Comparison of ENCODE assay signal across 1 cellular context in the genomic region with DNA sequence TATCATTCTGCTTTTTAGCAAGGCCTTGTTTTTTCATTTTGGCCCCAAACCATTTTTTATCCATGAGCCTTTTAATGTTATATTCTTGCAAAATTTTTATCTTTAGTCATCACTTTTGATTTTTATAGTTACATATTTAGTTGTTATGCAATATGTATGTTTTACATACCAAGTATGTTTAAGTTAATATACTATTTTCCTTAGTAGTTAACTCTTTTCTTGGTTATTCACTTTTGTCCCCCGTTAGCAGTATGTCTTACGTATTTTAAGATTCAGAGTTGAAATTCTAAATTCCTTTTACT.
TF ChIP-seq lines count a peak whose summit lies in the region.

No MANE protein-coding gene starts in this region.

TF ChIP-seq in K562, 482 proteins besides CTCF, POLR2A, EP300 and RAD21 (continued from another document):
- TF ChIP-seq, protein P1, sequence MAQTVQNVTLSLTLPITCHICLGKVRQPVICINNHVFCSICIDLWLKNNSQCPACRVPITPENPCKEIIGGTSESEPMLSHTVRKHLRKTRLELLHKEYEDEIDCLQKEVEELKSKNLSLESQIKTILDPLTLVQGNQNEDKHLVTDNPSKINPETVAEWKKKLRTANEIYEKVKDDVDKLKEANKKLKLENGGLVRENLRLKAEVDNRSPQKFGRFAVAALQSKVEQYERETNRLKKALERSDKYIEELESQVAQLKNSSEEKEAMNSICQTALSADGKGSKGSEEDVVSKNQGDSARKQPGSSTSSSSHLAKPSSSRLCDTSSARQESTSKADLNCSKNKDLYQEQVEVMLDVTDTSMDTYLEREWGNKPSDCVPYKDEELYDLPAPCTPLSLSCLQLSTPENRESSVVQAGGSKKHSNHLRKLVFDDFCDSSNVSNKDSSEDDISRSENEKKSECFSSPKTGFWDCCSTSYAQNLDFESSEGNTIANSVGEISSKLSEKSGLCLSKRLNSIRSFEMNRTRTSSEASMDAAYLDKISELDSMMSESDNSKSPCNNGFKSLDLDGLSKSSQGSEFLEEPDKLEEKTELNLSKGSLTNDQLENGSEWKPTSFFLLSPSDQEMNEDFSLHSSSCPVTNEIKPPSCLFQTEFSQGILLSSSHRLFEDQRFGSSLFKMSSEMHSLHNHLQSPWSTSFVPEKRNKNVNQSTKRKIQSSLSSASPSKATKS (CRISPR knock-in tag; IDR thresholded peaks at IDR 0.05) = no peak
- no peak for TF ChIP-seq NCOA2 (IDR thresholded peaks at IDR 0.05; ENCODE audit: partially characterized antibody in 2 of 2)
- no peak for TF ChIP-seq TCFL5 (CRISPR knock-in tag; conservative IDR thresholded peaks at IDR 0.05)
